Comparison of ENCODE assay signal across 14 cellular contexts in the genomic region with DNA sequence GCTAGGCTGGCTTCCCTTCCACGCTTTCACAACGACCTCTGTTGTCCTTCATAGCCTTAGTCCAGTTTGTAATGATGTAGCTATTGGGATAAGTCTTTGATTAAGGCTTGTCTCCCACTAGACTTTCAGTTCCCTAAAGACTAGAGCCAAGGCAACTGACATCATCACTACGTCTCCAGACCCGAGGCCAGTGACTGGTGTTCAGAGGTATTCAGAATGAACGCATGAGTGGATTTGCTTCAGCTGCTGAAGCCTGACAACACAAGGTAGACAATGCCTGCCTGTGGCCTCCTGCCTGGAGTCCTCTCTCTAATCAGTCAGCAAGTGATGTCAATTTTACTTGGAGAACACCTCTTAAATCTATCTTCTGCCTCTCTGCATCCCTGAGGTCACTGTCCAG. TPM values are rescaled to one million over a fixed set of nuclear protein-coding genes. Genes with fewer than 3 reads are reported as not detected.
DNase-seq lines count a peak whose midpoint lies in the region; ATAC-seq and TF ChIP-seq lines count a peak whose summit lies in the region.
"Had no signal": no experiment of that assay in that cellular context is flagged by ENCODE, and none has a peak within 500 bp of the region (broad histone marks: within the 10 kb centered on the region; RNA-seq: fewer than 3 reads in every experiment).

No MANE protein-coding gene starts in this region.

- H3K36me3 ChIP-seq in upper lobe of right lung = no peaks in the 10 kb centered on the region
- H3K36me3 ChIP-seq: tibial artery had no signal

- no peaks in the 10 kb centered on the region for H3K27me3 ChIP-seq in upper lobe of right lung
- H3K27me3 ChIP-seq: tibial artery had no signal

- H3K4me1 ChIP-seq in upper lobe of right lung = no peaks in the 10 kb centered on the region
- H3K4me1 ChIP-seq: tibial artery had no signal

- no peak overlapping the region for H3K27ac ChIP-seq in upper lobe of right lung
- H3K27ac ChIP-seq: C4-2B, tibial artery had no signal

- intact Hi-C loops in upper lobe of right lung (cut with DNase I) = no loop called here

- DNase-seq in MV-4-11 (lab: John Stamatoyannopoulos, UW) (peak; percentile 74), left kidney (ENCODE audit: low read depth, low spot score) (peak; percentile 13), T1000 (lab: John Stamatoyannopoulos, UW) (no peak), upper lobe of right lung (no peak)
- DNase-seq: effector CD4-positive, alpha-beta T cell; NCI-H446 treated with DMSO at 0.1 percent for 48 hours; tibial artery had no signal

- no peaks in the 10 kb centered on the region for H3K9me3 ChIP-seq in upper lobe of right lung

- ATAC-seq in GM18502 (IDR thresholded peaks at IDR 0.05; ENCODE audit: poor library complexity, unreplicated experiment) = peak; percentile 45
- ATAC-seq in GM21423 (IDR thresholded peaks at IDR 0.05; ENCODE audit: unreplicated experiment) = peak; percentile 59
- ATAC-seq in GM19452 (IDR thresholded peaks at IDR 0.05; ENCODE audit: unreplicated experiment) = no peak
- no peak for ATAC-seq in upper lobe of right lung
- ATAC-seq: activated CD4-positive, CD25-positive, alpha-beta regulatory T cell treated with anti-CD3 and anti-CD28 coated beads, Interleukin-2, amount 50 U/mL, for 24 hours; activated naive CD4-positive, alpha-beta T cell treated with anti-CD3 and anti-CD28 coated beads, Interleukin-2, amount 50 U/mL, for 72 hours had no signal

- TF ChIP-seq CTCF in upper lobe of right lung (IDR thresholded peaks at IDR 0.05) = no peak

- no peak overlapping the region for H3K4me3 ChIP-seq in upper lobe of right lung
- H3K4me3 ChIP-seq: lung, tibial artery had no signal

RNA-seq across cellular contexts. Expression of a gene that starts 13.6 kb away (rescaled TPM):
- total RNA-seq in upper lobe of right lung = 3.6 TPM

Comparison
In these comparisons a context has a peak if more than half of its experiments do, and no peak if none do; other contexts are left out.
1. ATAC-seq: peak in GM18502 (single experiment) and GM21423 (single experiment); none in GM19452 (single experiment) and upper lobe of right lung (single experiment).
2. DNase-seq: peak in MV-4-11 (single experiment) and left kidney (single experiment); none in T1000 (single experiment) and upper lobe of right lung (single experiment).